ENCODE assay signal across 18 cellular contexts in the genomic region with DNA sequence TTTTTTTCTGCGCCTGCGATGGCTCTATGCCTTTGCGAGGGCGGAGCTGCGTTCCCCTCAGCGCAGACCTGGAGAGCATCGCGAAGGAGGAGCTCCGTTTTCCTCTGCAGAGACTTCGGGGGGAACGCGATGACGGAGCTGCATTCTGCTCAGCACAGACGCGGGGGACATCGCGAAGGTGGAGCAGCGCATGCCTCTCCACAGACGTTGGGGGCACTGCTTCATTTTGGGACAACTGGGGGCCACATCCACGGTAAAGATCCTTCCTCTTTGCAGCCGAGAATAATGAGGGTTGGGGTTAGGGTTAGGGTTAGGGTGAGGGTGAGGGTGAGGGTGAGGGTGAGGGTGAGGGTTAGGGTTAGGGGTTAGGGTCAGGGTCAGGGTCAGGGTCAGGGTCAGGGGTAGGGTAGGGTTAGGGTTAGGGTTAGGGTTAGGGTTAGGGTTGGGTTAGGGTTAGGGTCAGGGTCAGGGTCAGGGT. TPM values are rescaled to one million over a fixed set of nuclear protein-coding genes. Genes with fewer than 3 reads are reported as not detected.
A peak's percentile ranks its signal among the peaks of the same experiment; 100 is the strongest.
DNase-seq lines count a peak whose midpoint lies in the region; ATAC-seq, FAIRE-seq and TF ChIP-seq lines count a peak whose summit lies in the region.
"Not testable (repeated sequence)": the region's sequence is repeated elsewhere in the genome, so short reads cannot be mapped to it uniquely, and the experiment has no call there.
"Had no signal": no experiment of that assay in that cellular context is flagged by ENCODE, and none has a peak within 500 bp of the region (broad histone marks: within the 10 kb centered on the region; RNA-seq: fewer than 3 reads in every experiment).

No MANE protein-coding gene starts in this region.

- H3K4me2 ChIP-seq in GM23338 = not testable (repeated sequence)

- POLR2A ChIA-PET in activated naive CD8-positive, alpha-beta T cell treated with anti-CD3 and anti-CD28 coated beads, Interleukin-2, amount 10 ng/mL, durations not matched to agents 7 days and 5 days (lab: Charles Lee) = not testable (repeated sequence)

- DNase-seq in GM23338 (ENCODE audit: low spot score) (peak; percentile 5), RCC 7860 (ENCODE audit: low spot score) (peak; percentile 2), endodermal cell (peak; percentile 37), right cardiac atrium (peak; percentile 28 to 82 (median 51)), natural killer cell (peak; percentile 22), aorta (peak in 1 of 2 donors; percentile 80)
- DNase-seq in activated naive CD8-positive, alpha-beta T cell treated with anti-CD3 and anti-CD28 coated beads, Interleukin-2, amount 10 ng/mL, durations not matched to agents 7 days and 5 days; sciatic nerve (ENCODE audit: low spot score): not testable (repeated sequence)

- H3K36me3 ChIP-seq in GM23338 (ENCODE audit: insufficient read depth); endodermal cell (ENCODE audit: control insufficient read depth, insufficient read depth, low read length); aorta (ENCODE audit: control insufficient read depth in 1 of 2, insufficient read depth in 2 of 2, low read length in 1 of 2): not testable (repeated sequence)

- H3K27me3 ChIP-seq in GM23338 (ENCODE audit: insufficient read depth); endodermal cell (ENCODE audit: control insufficient read depth, insufficient read depth, low read length, poor library complexity, severe bottlenecking); right cardiac atrium (ENCODE audit: control insufficient read depth, insufficient read depth); aorta (ENCODE audit: control insufficient read depth in 1 of 2, insufficient read depth in 2 of 2, low read length in 1 of 2): not testable (repeated sequence)

- ATAC-seq in GM23338 = not testable (repeated sequence)
- ATAC-seq in activated naive CD8-positive, alpha-beta T cell treated with anti-CD3 and anti-CD28 coated beads, Interleukin-2, amount 10 ng/mL, durations not matched to agents 7 days and 5 days (ENCODE audit: low read depth) = peak; percentile 22
- ATAC-seq in right cardiac atrium (peak; percentile 64 to 68), natural killer cell (peak in 1 of 3 donors; percentile 15), sciatic nerve (peak; percentile 42), aorta (ENCODE audit: low FRiP score) (peak; percentile 38)

- not testable (repeated sequence) for H3K9ac ChIP-seq in endodermal cell (ENCODE audit: extremely low read depth, low read length, poor library complexity, severe bottlenecking)

- intact Hi-C loops in right cardiac atrium (cut with DNase I); natural killer cell (cut with micrococcal nuclease); sciatic nerve (cut with DNase I); aorta (cut with DNase I): not testable (repeated sequence)

- peaks cover 20% of the 10 kb centered on the region for H3K9me3 Mint-ChIP-seq in GM23338
- not testable (repeated sequence) for H3K9me3 Mint-ChIP-seq in activated naive CD8-positive, alpha-beta T cell treated with anti-CD3 and anti-CD28 coated beads, Interleukin-2, amount 10 ng/mL, durations not matched to agents 7 days and 5 days; natural killer cell
- peaks cover 12% of the 10 kb centered on the region for H3K9me3 Mint-ChIP-seq in endodermal cell

- H3K9me3 ChIP-seq in endodermal cell (ENCODE audit: control insufficient read depth, low read length); right cardiac atrium (ENCODE audit: control insufficient read depth, low read length); aorta (ENCODE audit: control insufficient read depth, low read length): not testable (repeated sequence)

- not testable (repeated sequence) for H3K36me3 Mint-ChIP-seq in GM23338 (ENCODE audit: low read depth); activated naive CD8-positive, alpha-beta T cell treated with anti-CD3 and anti-CD28 coated beads, Interleukin-2, amount 10 ng/mL, durations not matched to agents 7 days and 5 days; endodermal cell (ENCODE audit: low read depth); natural killer cell

- not testable (repeated sequence) for FAIRE-seq in RCC 7860 (lab: Jason Lieb, UNC)

- not testable (repeated sequence) for H3K4me1 ChIP-seq in GM23338 (ENCODE audit: insufficient read depth); endodermal cell (ENCODE audit: control insufficient read depth, insufficient read depth, low read length); right cardiac atrium (ENCODE audit: control insufficient read depth, insufficient read depth, low read length); aorta (ENCODE audit: control insufficient read depth in 1 of 2, insufficient read depth in 2 of 2, low read length in 2 of 2)

- not testable (repeated sequence) for H3F3A ChIP-seq in GM23338 (replicated peaks; ENCODE audit: low read depth)

- not testable (repeated sequence) for H3K27ac ChIP-seq in GM23338 (ENCODE audit: low read depth); endodermal cell (ENCODE audit: low read depth, low read length); right cardiac atrium (ENCODE audit: low read length); aorta (ENCODE audit: low read depth in 1 of 2, low read length in 2 of 2)

- not testable (repeated sequence) for TF ChIP-seq CTCF in GM23338 (conservative IDR thresholded peaks at IDR 0.05; ENCODE audit: low read depth in 2 of 2); endodermal cell (conservative IDR thresholded peaks at IDR 0.05); natural killer cell (IDR thresholded peaks at IDR 0.05)

- H2AFZ ChIP-seq in GM23338 = not testable (repeated sequence)

- not testable (repeated sequence) for H3K4me3 Mint-ChIP-seq in GM23338; activated naive CD8-positive, alpha-beta T cell treated with anti-CD3 and anti-CD28 coated beads, Interleukin-2, amount 10 ng/mL, durations not matched to agents 7 days and 5 days; endodermal cell; natural killer cell

- H3K79me2 ChIP-seq in GM23338 (replicated peaks; ENCODE audit: insufficient read depth) = not testable (repeated sequence)

- not testable (repeated sequence) for H3K4me3 ChIP-seq in GM23338; endodermal cell (ENCODE audit: low read length); right cardiac atrium (ENCODE audit: low read length); aorta (ENCODE audit: low read length in 2 of 2)

- not testable (repeated sequence) for H3K9me2 ChIP-seq in GM23338 (ENCODE audit: insufficient read depth)

- not testable (repeated sequence) for H3K27me3 Mint-ChIP-seq in GM23338 (ENCODE audit: insufficient read depth, low read depth, poor library complexity); activated naive CD8-positive, alpha-beta T cell treated with anti-CD3 and anti-CD28 coated beads, Interleukin-2, amount 10 ng/mL, durations not matched to agents 7 days and 5 days; endodermal cell (ENCODE audit: insufficient read depth); natural killer cell (ENCODE audit: low read depth in 2 of 2)

- not testable (repeated sequence) for H4K20me1 ChIP-seq in GM23338 (replicated peaks; ENCODE audit: insufficient read depth)

- 89 to 92% methylated on average over 10 to 18 of the region's 21 CpGs for WGBS in endodermal cell (ENCODE audit: insufficient coverage in 1 of 2, insufficient read length in 1 of 2), 2 experiments
- 81% methylated on average over 21 of the region's 21 CpGs for WGBS in right cardiac atrium
- 71 to 81% methylated on average over 15 to 21 of the region's 21 CpGs for WGBS in aorta, 2 donors

- H3K4me1 Mint-ChIP-seq in GM23338; activated naive CD8-positive, alpha-beta T cell treated with anti-CD3 and anti-CD28 coated beads, Interleukin-2, amount 10 ng/mL, durations not matched to agents 7 days and 5 days; endodermal cell; natural killer cell: not testable (repeated sequence)

- not testable (repeated sequence) for H3K27ac Mint-ChIP-seq in GM23338; activated naive CD8-positive, alpha-beta T cell treated with anti-CD3 and anti-CD28 coated beads, Interleukin-2, amount 10 ng/mL, durations not matched to agents 7 days and 5 days; endodermal cell; natural killer cell

RNA-seq across cellular contexts. Expression of gene DUX4, which starts 51.4 kb away (rescaled TPM):
- not detected in 2 replicates for total RNA-seq in GM23338 (2014; rRNA removed; shearing (Covaris generic))
- polyA plus RNA-seq in GM23338 (2016; fragmentation: Nextera tagmentation; extraction: Ambion mirVana) (not detected in 2 replicates), right cardiac atrium (not detected), aorta (not detected)
- total RNA-seq in activated naive CD8-positive, alpha-beta T cell treated with anti-CD3 and anti-CD28 coated beads, Interleukin-2, amount 10 ng/mL, durations not matched to agents 7 days and 5 days = not detected
- total RNA-seq in endodermal cell (not detected), right cardiac atrium (not detected), natural killer cell (not detected), sciatic nerve (not detected), aorta (not detected)
- not detected for polyA plus RNA-seq in endodermal cell (2013, experiment 1 of 2)
- polyA plus RNA-seq in endodermal cell (2013, experiment 2 of 2) = not detected
- total RNA-seq: activated naive CD8-positive, alpha-beta T cell treated with anti-CD3 and anti-CD28 coated beads for 36 hours; foreskin keratinocyte; hepatocyte; left ventricle myocardium inferior; naive thymus-derived CD8-positive, alpha-beta T cell; ovary; tibial nerve had no signal
- polyA plus RNA-seq: AG04450; esophagus; foreskin keratinocyte; hepatocyte; naive thymus-derived CD8-positive, alpha-beta T cell; ovary; SK-N-SH had no signal

RNA-seq across cellular contexts. Expression of gene DBET, which starts 57.9 kb away (rescaled TPM):
- not detected in 2 replicates for total RNA-seq in GM23338 (2014; rRNA removed; shearing (Covaris generic))
- polyA plus RNA-seq in GM23338 (2016; fragmentation: Nextera tagmentation; extraction: Ambion mirVana) (0.08 TPM in 1 of 2 replicates, not detected in the other), right cardiac atrium (not detected), aorta (not detected)
- total RNA-seq in activated naive CD8-positive, alpha-beta T cell treated with anti-CD3 and anti-CD28 coated beads, Interleukin-2, amount 10 ng/mL, durations not matched to agents 7 days and 5 days = not detected
- total RNA-seq in endodermal cell (not detected), right cardiac atrium (not detected), natural killer cell (not detected), sciatic nerve (not detected), aorta (not detected)
- polyA plus RNA-seq in endodermal cell (2013, experiment 1 of 2) = not detected
- not detected for polyA plus RNA-seq in endodermal cell (2013, experiment 2 of 2)
- total RNA-seq: activated naive CD8-positive, alpha-beta T cell treated with anti-CD3 and anti-CD28 coated beads for 36 hours; foreskin keratinocyte; hepatocyte; left ventricle myocardium inferior; naive thymus-derived CD8-positive, alpha-beta T cell; tibial nerve had no signal
- polyA plus RNA-seq: AG04450; esophagus; foreskin keratinocyte; hepatocyte; naive thymus-derived CD8-positive, alpha-beta T cell; ovary; SK-N-SH had no signal
